ENCODE assay signal across 10 cellular contexts in genomic region chr14:65228956-65229355, GRCh38.
DNase-seq lines count a peak whose midpoint lies in the region; ATAC-seq, FAIRE-seq and TF ChIP-seq lines count a peak whose summit lies in the region.
"Had no signal": no experiment of that assay in that cellular context is flagged by ENCODE, and none has a peak within 500 bp of the region (broad histone marks: within the 10 kb centered on the region; RNA-seq: fewer than 3 reads in every experiment).

No MANE protein-coding gene starts in this region.

- ATAC-seq in HG03045 (IDR thresholded peaks at IDR 0.05; ENCODE audit: unreplicated experiment) (no peak), GM21381 (IDR thresholded peaks at IDR 0.05; ENCODE audit: unreplicated experiment) (no peak)

- peak overlapping the region; percentile 97 for H3K27ac Mint-ChIP-seq in T-helper 1 cell treated with Interleukin-12 subunit alpha and Interleukin-12 subunit beta and Interleukin-4 antibody, amounts not matched to agents 30 μg/mL and 1 μg/mL, for 36 hours
- no peak overlapping the region for H3K27ac Mint-ChIP-seq in endodermal cell

- intact Hi-C loops in spleen (cut with DNase I; ENCODE audit: low total_unique reads), result loop anchor here (10.0 kb wide), 2 partner anchors 176 to 376 kb away; no protein-coding TSS in a partner anchor

- no peaks in the 10 kb centered on the region for H3K27me3 Mint-ChIP-seq in T-helper 1 cell treated with Interleukin-12 subunit alpha and Interleukin-12 subunit beta and Interleukin-4 antibody, amounts not matched to agents 30 μg/mL and 1 μg/mL, for 36 hours (ENCODE audit: low read depth)
- no peaks in the 10 kb centered on the region for H3K27me3 Mint-ChIP-seq in endodermal cell (ENCODE audit: insufficient read depth)

- FAIRE-seq in HTR-8/SVneo (lab: Jason Lieb, UNC), result no peak

- H3K36me3 ChIP-seq in Peyer's patch (no peaks in the 10 kb centered on the region), endodermal cell (ENCODE audit: control insufficient read depth, insufficient read depth, low read length) (no peaks in the 10 kb centered on the region), spleen (no peaks in the 10 kb centered on the region)

- no peaks in the 10 kb centered on the region for H3K9me3 Mint-ChIP-seq in T-helper 1 cell treated with Interleukin-12 subunit alpha and Interleukin-12 subunit beta and Interleukin-4 antibody, amounts not matched to agents 30 μg/mL and 1 μg/mL, for 36 hours
- H3K9me3 Mint-ChIP-seq in endodermal cell, result no peaks in the 10 kb centered on the region

- no peak for TF ChIP-seq POLR2A in Peyer's patch (IDR thresholded peaks at IDR 0.05)
- no peak for TF ChIP-seq POLR2A in spleen (IDR thresholded peaks at IDR 0.05)

- TF ChIP-seq CTCF in Peyer's patch (IDR thresholded peaks at IDR 0.05) (no peak), endodermal cell (conservative IDR thresholded peaks at IDR 0.05) (no peak), spleen (IDR thresholded peaks at IDR 0.05 in 8 of 11, conservative IDR thresholded peaks at IDR 0.05 in 3 of 11) (no peak)

- peak overlapping the region in 3 of 4 donors; percentile 73 to 83 (median 83) for H3K27ac ChIP-seq in Peyer's patch
- H3K27ac ChIP-seq in endodermal cell (ENCODE audit: low read depth, low read length), result peak overlapping the region; percentile 96
- peak overlapping the region in 5 of 8 donors; percentile 74 to 83 (median 80) for H3K27ac ChIP-seq in spleen
- H3K27ac ChIP-seq: HL-60 had no signal

- H3K36me3 Mint-ChIP-seq in T-helper 1 cell treated with Interleukin-12 subunit alpha and Interleukin-12 subunit beta and Interleukin-4 antibody, amounts not matched to agents 30 μg/mL and 1 μg/mL, for 36 hours (ENCODE audit: low read depth), result peaks cover under 1% of the 10 kb centered on the region
- H3K36me3 Mint-ChIP-seq in endodermal cell (ENCODE audit: low read depth), result no peaks in the 10 kb centered on the region

- H3K4me1 ChIP-seq in Peyer's patch (peaks cover 0 to 30% (median 14%) of the 10 kb centered on the region in 4 donors), endodermal cell (ENCODE audit: control insufficient read depth, insufficient read depth, low read length) (peaks cover 15% of the 10 kb centered on the region), spleen (peaks cover 20 to 81% (median 46%) of the 10 kb centered on the region in 6 donors)

- H3K9me3 ChIP-seq in Peyer's patch, result no peaks in the 10 kb centered on the region
- no peaks in the 10 kb centered on the region for H3K9me3 ChIP-seq in endodermal cell (ENCODE audit: control insufficient read depth, low read length)
- no peaks in the 10 kb centered on the region for H3K9me3 ChIP-seq in spleen

- peak overlapping the region; percentile 86 for H3K4me3 Mint-ChIP-seq in T-helper 1 cell treated with Interleukin-12 subunit alpha and Interleukin-12 subunit beta and Interleukin-4 antibody, amounts not matched to agents 30 μg/mL and 1 μg/mL, for 36 hours
- H3K4me3 Mint-ChIP-seq in endodermal cell, result no peak overlapping the region

- H3K9ac ChIP-seq in endodermal cell (ENCODE audit: extremely low read depth, low read length, poor library complexity, severe bottlenecking), result no peak overlapping the region

- H3K4me3 ChIP-seq in Peyer's patch (no peak overlapping the region), endodermal cell (ENCODE audit: low read length) (no peak overlapping the region), spleen (no peak overlapping the region)

- WGBS in endodermal cell (ENCODE audit: insufficient coverage in 1 of 2, insufficient read length in 1 of 2), 2 experiments, result 95% methylated on average over 3 to 4 of the region's 5 CpGs
- WGBS in spleen, 5 donors, result 85 to 94% (median 89%) methylated on average over 5 of the region's 5 CpGs

- DNase-seq in T-helper 1 cell, result no peak
- no peak for DNase-seq in Peyer's patch
- DNase-seq in endodermal cell, result no peak
- DNase-seq in spleen, result peak; percentile 6
- no peak for DNase-seq in HTR-8/SVneo (ENCODE audit: insufficient read length, low spot score)
- DNase-seq: 8988T had no signal

- no peaks in the 10 kb centered on the region for H3K27me3 ChIP-seq in Peyer's patch
- H3K27me3 ChIP-seq in endodermal cell (ENCODE audit: control insufficient read depth, insufficient read depth, low read length, poor library complexity, severe bottlenecking), result no peaks in the 10 kb centered on the region
- H3K27me3 ChIP-seq in spleen (replicated peaks in 1 of 7), result no peaks in the 10 kb centered on the region

- H3K4me1 Mint-ChIP-seq in T-helper 1 cell treated with Interleukin-12 subunit alpha and Interleukin-12 subunit beta and Interleukin-4 antibody, amounts not matched to agents 30 μg/mL and 1 μg/mL, for 36 hours (ENCODE audit: low read depth), result peaks cover 48% of the 10 kb centered on the region
- H3K4me1 Mint-ChIP-seq in endodermal cell, result peaks cover 61% of the 10 kb centered on the region
